Comparison of ENCODE assay signal across 8 cellular contexts in genomic region chr3:46078712-46079400, GRCh38. TPM values are rescaled to one million over a fixed set of nuclear protein-coding genes. Genes with fewer than 3 reads are reported as not detected.
DNase-seq lines count a peak whose midpoint lies in the region; ATAC-seq, FAIRE-seq and TF ChIP-seq lines count a peak whose summit lies in the region.

No MANE protein-coding gene starts in this region.

- CTCF ChIA-PET in activated B cell treated with CpG ODN at 0.5 μM for 24 hours (lab: Charles Lee): interaction anchor here (0.6 to 8.5 kb wide), 28 partner anchors 8 to 319 kb away, joined by 3 to 172 read pairs (median 4); partner anchors contain the start of genes CCR1, CXCR6 and FYCO1

- H3K9me3 Mint-ChIP-seq in activated B cell treated with CpG ODN at 0.5 μM for 24 hours: no peaks in the 10 kb centered on the region

- no peaks in the 10 kb centered on the region for H3K9me3 ChIP-seq in kidney (ENCODE audit: control insufficient read depth in 1 of 2, low read length in 2 of 2)

- H3K27ac Mint-ChIP-seq in activated B cell treated with CpG ODN at 0.5 μM for 24 hours: no peak overlapping the region

- intact Hi-C loops in activated B cell treated with CpG ODN at 0.5 μM for 24 hours (cut with micrococcal nuclease) (loop anchor here (1.0 to 5.0 kb wide), 6 partner anchors 108 to 1042 kb away; no protein-coding TSS in a partner anchor), kidney (cut with DNase I) (loop anchor here (5.0 kb wide), 1 partner anchor 137 kb away; the partner anchor contains the start of gene CXCR6)

- POLR2A ChIA-PET in activated B cell treated with CpG ODN at 0.5 μM for 24 hours (lab: Charles Lee): no interaction called here

- no peaks in the 10 kb centered on the region for H3K27me3 Mint-ChIP-seq in activated B cell treated with CpG ODN at 0.5 μM for 24 hours

- DNase-seq in GM12865 (ENCODE audit: low read depth) (peak; percentile 94), NCI-H446 treated with DMSO at 0.1 percent for 48 hours (lab: John Stamatoyannopoulos, UW) (peak; percentile 22), activated B cell treated with CpG ODN at 0.5 μM for 24 hours (peak; percentile 48), caudate nucleus (lab: John Stamatoyannopoulos, UW) (peak in 54 of 61 donors; percentile 20 to 96 (median 68)), kidney (peak; percentile 80)
- peak; percentile 74 to 90 for DNase-seq in stimulated activated CD4-positive, alpha-beta T cell treated with anti-CD3 and anti-CD28 coated beads, Interleukin-1b, Interleukin-23, amount 100 ng/mL, for 4 hours (ENCODE audit: low read depth in 2 of 2)

- no peaks in the 10 kb centered on the region for H3K36me3 ChIP-seq in kidney (ENCODE audit: control insufficient read depth in 1 of 2, insufficient read depth in 2 of 2, low read length in 2 of 2)

- H3K9ac ChIP-seq in kidney (ENCODE audit: low read length in 2 of 2): peak overlapping the region in 1 of 2 donors; percentile 43

- H3K4me3 ChIP-seq in GM12865 (ENCODE audit: low read depth, low read length) (no peak overlapping the region), kidney (ENCODE audit: low read length in 2 of 2) (peak overlapping the region; percentile 27 to 55)

- TF ChIP-seq CTCF in GM12865 (IDR thresholded peaks at IDR 0.05; ENCODE audit: insufficient read depth, low read depth, low read length, missing control alignments): peak; percentile 98
- TF ChIP-seq CTCF in activated B cell treated with CpG ODN at 0.5 μM for 24 hours (IDR thresholded peaks at IDR 0.05): peak; percentile 77
- TF ChIP-seq CTCF in kidney (IDR thresholded peaks at IDR 0.05; ENCODE audit: borderline replicate concordance, extremely low read depth, insufficient read depth): peak; percentile 95

- peak; percentile 63 for ATAC-seq in HG03139 (IDR thresholded peaks at IDR 0.05; ENCODE audit: unreplicated experiment)
- ATAC-seq in activated B cell treated with CpG ODN at 0.5 μM for 24 hours (ENCODE audit: low read depth): peak; percentile 99
- no peak for ATAC-seq in HG03175 (IDR thresholded peaks at IDR 0.05; ENCODE audit: unreplicated experiment)

- peaks cover 3% of the 10 kb centered on the region for H3K4me1 Mint-ChIP-seq in activated B cell treated with CpG ODN at 0.5 μM for 24 hours

- H3K36me3 Mint-ChIP-seq in activated B cell treated with CpG ODN at 0.5 μM for 24 hours (ENCODE audit: low read depth): no peaks in the 10 kb centered on the region

- H3K27ac ChIP-seq in caudate nucleus (ENCODE audit: low read depth, low read length): no peak overlapping the region
- no peak overlapping the region for H3K27ac ChIP-seq in kidney (ENCODE audit: low read depth in 2 of 2, low read length in 2 of 2)

- FAIRE-seq in kidney (lab: Jason Lieb, UNC): peak; percentile 91

- H3K4me1 ChIP-seq in kidney (ENCODE audit: control insufficient read depth in 1 of 2, insufficient read depth in 1 of 2, low read depth in 1 of 2, low read length in 2 of 2): peaks cover 3 to 10% of the 10 kb centered on the region in 2 donors

- H3K4me3 Mint-ChIP-seq in activated B cell treated with CpG ODN at 0.5 μM for 24 hours: peak overlapping the region; percentile 3

RNA-seq across cellular contexts. Expression of gene XCR1, which starts 51.6 kb away (rescaled TPM):
- total RNA-seq in activated B cell treated with CpG ODN at 0.5 μM for 24 hours: not detected in 2 replicates
- total RNA-seq in kidney: 1.4 TPM
- polyA plus RNA-seq in kidney (ENCODE audit: insufficient read depth, low read depth, low replicate concordance): not detected

Comparison
In these comparisons a context has a peak if more than half of its experiments do, and no peak if none do; other contexts are left out.
1. DNase-seq: peak in every context shown above with its lines; median percentile 94 in GM12865; 82 in stimulated activated CD4-positive, alpha-beta T cell treated with anti-CD3 and anti-CD28 coated beads, Interleukin-1b, Interleukin-23, amount 100 ng/mL, for 4 hours; 80 in kidney; 68 in caudate nucleus; 48 in activated B cell treated with CpG ODN at 0.5 μM for 24 hours; 22 in NCI-H446 treated with DMSO at 0.1 percent for 48 hours.